ENCODE assay signal across 1 cellular context in the genomic region with DNA sequence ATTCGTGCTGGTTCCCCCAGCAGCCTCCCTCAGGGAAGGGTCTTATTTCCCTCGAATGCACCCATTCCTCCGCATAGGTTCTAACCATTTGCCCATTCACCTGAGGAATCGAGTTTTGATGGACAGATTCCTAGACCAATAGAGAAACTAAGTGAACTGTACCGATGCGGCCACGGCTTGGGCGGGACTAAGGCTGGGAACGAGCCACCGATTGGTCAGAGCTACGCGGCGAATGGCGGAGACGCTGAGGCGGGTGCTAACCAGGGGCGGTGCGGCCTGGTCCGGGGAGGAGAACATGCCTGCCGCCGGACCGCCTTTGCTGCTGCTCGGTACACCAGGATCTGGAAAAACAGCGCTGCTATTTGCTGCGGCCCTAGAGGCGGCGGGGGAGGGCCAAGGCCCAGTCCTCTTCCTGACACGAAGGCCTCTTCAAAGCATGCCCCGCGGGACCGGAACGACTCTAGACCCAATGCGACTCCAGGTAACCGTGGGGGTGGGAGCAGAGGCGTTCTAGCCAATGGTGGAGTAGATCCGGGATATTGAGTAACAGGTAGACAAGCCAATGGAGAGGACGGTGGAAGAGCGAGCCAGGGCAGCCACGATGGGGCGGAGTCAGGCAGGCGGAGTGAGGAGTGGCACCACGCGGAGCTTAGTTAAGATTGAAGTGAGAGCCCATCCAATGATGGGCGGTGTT.
TF ChIP-seq lines count a peak whose summit lies in the region.

A gene with protein sequence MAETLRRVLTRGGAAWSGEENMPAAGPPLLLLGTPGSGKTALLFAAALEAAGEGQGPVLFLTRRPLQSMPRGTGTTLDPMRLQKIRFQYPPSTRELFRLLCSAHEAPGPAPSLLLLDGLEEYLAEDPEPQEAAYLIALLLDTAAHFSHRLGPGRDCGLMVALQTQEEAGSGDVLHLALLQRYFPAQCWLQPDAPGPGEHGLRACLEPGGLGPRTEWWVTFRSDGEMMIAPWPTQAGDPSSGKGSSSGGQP (plus strand): TSS at position 218 of the 694 bp plus-strand sequence. CDS start 15 bp downstream, at position 233.

TF ChIP-seq in HepG2, 621 proteins besides CTCF, POLR2A, EP300 and RAD21 (continued from another document and continues in another):
- TF ChIP-seq ZSCAN22 (CRISPR knock-in tag; IDR thresholded peaks at IDR 0.05) = no peak
- TF ChIP-seq KDM4B (CRISPR knock-in tag; IDR thresholded peaks at IDR 0.05) = 0 out of 2 replicates have a peak, but pooled peaks have one; percentile 0
- peak; percentile 79 for TF ChIP-seq NR2C2 (CRISPR knock-in tag; IDR thresholded peaks at IDR 0.05; ENCODE audit: borderline replicate concordance)
- TF ChIP-seq NFE2L1 (CRISPR knock-in tag; IDR thresholded peaks at IDR 0.05; ENCODE audit: borderline replicate concordance) = no peak
- TF ChIP-seq ZFP41 (CRISPR knock-in tag; IDR thresholded peaks at IDR 0.05; ENCODE audit: borderline replicate concordance) = no peak
- TF ChIP-seq, protein P1, sequence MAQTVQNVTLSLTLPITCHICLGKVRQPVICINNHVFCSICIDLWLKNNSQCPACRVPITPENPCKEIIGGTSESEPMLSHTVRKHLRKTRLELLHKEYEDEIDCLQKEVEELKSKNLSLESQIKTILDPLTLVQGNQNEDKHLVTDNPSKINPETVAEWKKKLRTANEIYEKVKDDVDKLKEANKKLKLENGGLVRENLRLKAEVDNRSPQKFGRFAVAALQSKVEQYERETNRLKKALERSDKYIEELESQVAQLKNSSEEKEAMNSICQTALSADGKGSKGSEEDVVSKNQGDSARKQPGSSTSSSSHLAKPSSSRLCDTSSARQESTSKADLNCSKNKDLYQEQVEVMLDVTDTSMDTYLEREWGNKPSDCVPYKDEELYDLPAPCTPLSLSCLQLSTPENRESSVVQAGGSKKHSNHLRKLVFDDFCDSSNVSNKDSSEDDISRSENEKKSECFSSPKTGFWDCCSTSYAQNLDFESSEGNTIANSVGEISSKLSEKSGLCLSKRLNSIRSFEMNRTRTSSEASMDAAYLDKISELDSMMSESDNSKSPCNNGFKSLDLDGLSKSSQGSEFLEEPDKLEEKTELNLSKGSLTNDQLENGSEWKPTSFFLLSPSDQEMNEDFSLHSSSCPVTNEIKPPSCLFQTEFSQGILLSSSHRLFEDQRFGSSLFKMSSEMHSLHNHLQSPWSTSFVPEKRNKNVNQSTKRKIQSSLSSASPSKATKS (CRISPR knock-in tag; IDR thresholded peaks at IDR 0.05) = no peak
- TF ChIP-seq ZC3H13 (CRISPR knock-in tag; IDR thresholded peaks at IDR 0.05) = peak; percentile 88; the same call in 1 of the 2 replicates
- TF ChIP-seq TEAD2 (CRISPR knock-in tag; IDR thresholded peaks at IDR 0.05) = no peak
- no peak for TF ChIP-seq ZNF761 (CRISPR knock-in tag; conservative IDR thresholded peaks at IDR 0.05)
- TF ChIP-seq MXI1 (IDR thresholded peaks at IDR 0.05; ENCODE audit: borderline replicate concordance, low read depth, low read length) = peak; percentile 58; the same call in 1 of the 3 replicates
- no peak for TF ChIP-seq GATA4 (IDR thresholded peaks at IDR 0.05; ENCODE audit: borderline replicate concordance, low read depth)
- no peak for TF ChIP-seq NONO (IDR thresholded peaks at IDR 0.05)
- peak; percentile 82 for TF ChIP-seq NONO (CRISPR knock-in tag; conservative IDR thresholded peaks at IDR 0.05)
- TF ChIP-seq, protein P2, sequence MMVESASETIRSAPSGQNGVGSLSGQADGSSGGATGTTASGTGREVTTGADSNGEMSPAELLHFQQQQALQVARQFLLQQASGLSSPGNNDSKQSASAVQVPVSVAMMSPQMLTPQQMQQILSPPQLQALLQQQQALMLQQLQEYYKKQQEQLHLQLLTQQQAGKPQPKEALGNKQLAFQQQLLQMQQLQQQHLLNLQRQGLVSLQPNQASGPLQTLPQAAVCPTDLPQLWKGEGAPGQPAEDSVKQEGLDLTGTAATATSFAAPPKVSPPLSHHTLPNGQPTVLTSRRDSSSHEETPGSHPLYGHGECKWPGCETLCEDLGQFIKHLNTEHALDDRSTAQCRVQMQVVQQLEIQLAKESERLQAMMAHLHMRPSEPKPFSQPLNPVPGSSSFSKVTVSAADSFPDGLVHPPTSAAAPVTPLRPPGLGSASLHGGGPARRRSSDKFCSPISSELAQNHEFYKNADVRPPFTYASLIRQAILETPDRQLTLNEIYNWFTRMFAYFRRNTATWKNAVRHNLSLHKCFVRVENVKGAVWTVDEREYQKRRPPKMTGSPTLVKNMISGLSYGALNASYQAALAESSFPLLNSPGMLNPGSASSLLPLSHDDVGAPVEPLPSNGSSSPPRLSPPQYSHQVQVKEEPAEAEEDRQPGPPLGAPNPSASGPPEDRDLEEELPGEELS (CRISPR knock-in tag; IDR thresholded peaks at IDR 0.05) = peak; percentile 24; the same call in 1 of the 2 replicates
- no peak for TF ChIP-seq ZNF777 (CRISPR knock-in tag; IDR thresholded peaks at IDR 0.05)
- TF ChIP-seq, protein P3, sequence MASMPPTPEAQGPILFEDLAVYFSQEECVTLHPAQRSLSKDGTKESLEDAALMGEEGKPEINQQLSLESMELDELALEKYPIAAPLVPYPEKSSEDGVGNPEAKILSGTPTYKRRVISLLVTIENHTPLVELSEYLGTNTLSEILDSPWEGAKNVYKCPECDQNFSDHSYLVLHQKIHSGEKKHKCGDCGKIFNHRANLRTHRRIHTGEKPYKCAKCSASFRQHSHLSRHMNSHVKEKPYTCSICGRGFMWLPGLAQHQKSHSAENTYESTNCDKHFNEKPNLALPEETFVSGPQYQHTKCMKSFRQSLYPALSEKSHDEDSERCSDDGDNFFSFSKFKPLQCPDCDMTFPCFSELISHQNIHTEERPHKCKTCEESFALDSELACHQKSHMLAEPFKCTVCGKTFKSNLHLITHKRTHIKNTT (CRISPR knock-in tag; IDR thresholded peaks at IDR 0.05) = no peak
- no peak for TF ChIP-seq SNRNP70 (IDR thresholded peaks at IDR 0.05; ENCODE audit: low read depth, low read length)
- TF ChIP-seq MXD4 (CRISPR knock-in tag; IDR thresholded peaks at IDR 0.05) = peak; percentile 81; the same call in 1 of the 2 replicates
- TF ChIP-seq, protein P4, sequence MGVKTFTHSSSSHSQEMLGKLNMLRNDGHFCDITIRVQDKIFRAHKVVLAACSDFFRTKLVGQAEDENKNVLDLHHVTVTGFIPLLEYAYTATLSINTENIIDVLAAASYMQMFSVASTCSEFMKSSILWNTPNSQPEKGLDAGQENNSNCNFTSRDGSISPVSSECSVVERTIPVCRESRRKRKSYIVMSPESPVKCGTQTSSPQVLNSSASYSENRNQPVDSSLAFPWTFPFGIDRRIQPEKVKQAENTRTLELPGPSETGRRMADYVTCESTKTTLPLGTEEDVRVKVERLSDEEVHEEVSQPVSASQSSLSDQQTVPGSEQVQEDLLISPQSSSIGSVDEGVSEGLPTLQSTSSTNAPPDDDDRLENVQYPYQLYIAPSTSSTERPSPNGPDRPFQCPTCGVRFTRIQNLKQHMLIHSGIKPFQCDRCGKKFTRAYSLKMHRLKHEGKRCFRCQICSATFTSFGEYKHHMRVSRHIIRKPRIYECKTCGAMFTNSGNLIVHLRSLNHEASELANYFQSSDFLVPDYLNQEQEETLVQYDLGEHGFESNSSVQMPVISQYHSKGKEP (CRISPR knock-in tag; IDR thresholded peaks at IDR 0.05) = no peak
- no peak for TF ChIP-seq TP53 (CRISPR knock-in tag; conservative IDR thresholded peaks at IDR 0.05)
- TF ChIP-seq TBX3 (IDR thresholded peaks at IDR 0.05; ENCODE audit: borderline replicate concordance) = peak; percentile 68; the same call in 1 of the 2 replicates
- peak; percentile 50 for TF ChIP-seq HNRNPLL (IDR thresholded peaks at IDR 0.05; ENCODE audit: low read depth, low read length, poor library complexity, severe bottlenecking)
- TF ChIP-seq AHR (CRISPR knock-in tag; IDR thresholded peaks at IDR 0.05) = peak; percentile 37; the same call in 1 of the 2 replicates
- TF ChIP-seq REPIN1 (CRISPR knock-in tag; IDR thresholded peaks at IDR 0.05; ENCODE audit: borderline replicate concordance, low read depth) = no peak
- TF ChIP-seq, protein P5, sequence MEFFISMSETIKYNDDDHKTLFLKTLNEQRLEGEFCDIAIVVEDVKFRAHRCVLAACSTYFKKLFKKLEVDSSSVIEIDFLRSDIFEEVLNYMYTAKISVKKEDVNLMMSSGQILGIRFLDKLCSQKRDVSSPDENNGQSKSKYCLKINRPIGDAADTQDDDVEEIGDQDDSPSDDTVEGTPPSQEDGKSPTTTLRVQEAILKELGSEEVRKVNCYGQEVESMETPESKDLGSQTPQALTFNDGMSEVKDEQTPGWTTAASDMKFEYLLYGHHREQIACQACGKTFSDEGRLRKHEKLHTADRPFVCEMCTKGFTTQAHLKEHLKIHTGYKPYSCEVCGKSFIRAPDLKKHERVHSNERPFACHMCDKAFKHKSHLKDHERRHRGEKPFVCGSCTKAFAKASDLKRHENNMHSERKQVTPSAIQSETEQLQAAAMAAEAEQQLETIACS (CRISPR knock-in tag; IDR thresholded peaks at IDR 0.05) = no peak
- TF ChIP-seq, protein P6, sequence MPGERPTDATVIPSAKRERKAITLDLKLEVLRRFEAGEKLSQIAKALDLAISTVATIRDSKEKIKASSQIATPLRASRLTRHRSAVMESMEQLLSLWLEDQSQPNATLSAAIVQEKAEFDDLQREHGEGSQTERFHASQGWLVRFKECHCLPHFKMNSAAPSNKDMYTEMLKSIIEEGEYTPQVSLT (CRISPR knock-in tag; IDR thresholded peaks at IDR 0.05; ENCODE audit: borderline replicate concordance, low read depth) = no peak
- TF ChIP-seq KAT7 (CRISPR knock-in tag; IDR thresholded peaks at IDR 0.05; ENCODE audit: borderline replicate concordance) = no peak
- no peak for TF ChIP-seq KDM6A (CRISPR knock-in tag; IDR thresholded peaks at IDR 0.05; ENCODE audit: low read depth)
- no peak for TF ChIP-seq TAF15 (IDR thresholded peaks at IDR 0.05; ENCODE audit: low read depth, low read length, poor library complexity, severe bottlenecking)
- TF ChIP-seq, protein P7, sequence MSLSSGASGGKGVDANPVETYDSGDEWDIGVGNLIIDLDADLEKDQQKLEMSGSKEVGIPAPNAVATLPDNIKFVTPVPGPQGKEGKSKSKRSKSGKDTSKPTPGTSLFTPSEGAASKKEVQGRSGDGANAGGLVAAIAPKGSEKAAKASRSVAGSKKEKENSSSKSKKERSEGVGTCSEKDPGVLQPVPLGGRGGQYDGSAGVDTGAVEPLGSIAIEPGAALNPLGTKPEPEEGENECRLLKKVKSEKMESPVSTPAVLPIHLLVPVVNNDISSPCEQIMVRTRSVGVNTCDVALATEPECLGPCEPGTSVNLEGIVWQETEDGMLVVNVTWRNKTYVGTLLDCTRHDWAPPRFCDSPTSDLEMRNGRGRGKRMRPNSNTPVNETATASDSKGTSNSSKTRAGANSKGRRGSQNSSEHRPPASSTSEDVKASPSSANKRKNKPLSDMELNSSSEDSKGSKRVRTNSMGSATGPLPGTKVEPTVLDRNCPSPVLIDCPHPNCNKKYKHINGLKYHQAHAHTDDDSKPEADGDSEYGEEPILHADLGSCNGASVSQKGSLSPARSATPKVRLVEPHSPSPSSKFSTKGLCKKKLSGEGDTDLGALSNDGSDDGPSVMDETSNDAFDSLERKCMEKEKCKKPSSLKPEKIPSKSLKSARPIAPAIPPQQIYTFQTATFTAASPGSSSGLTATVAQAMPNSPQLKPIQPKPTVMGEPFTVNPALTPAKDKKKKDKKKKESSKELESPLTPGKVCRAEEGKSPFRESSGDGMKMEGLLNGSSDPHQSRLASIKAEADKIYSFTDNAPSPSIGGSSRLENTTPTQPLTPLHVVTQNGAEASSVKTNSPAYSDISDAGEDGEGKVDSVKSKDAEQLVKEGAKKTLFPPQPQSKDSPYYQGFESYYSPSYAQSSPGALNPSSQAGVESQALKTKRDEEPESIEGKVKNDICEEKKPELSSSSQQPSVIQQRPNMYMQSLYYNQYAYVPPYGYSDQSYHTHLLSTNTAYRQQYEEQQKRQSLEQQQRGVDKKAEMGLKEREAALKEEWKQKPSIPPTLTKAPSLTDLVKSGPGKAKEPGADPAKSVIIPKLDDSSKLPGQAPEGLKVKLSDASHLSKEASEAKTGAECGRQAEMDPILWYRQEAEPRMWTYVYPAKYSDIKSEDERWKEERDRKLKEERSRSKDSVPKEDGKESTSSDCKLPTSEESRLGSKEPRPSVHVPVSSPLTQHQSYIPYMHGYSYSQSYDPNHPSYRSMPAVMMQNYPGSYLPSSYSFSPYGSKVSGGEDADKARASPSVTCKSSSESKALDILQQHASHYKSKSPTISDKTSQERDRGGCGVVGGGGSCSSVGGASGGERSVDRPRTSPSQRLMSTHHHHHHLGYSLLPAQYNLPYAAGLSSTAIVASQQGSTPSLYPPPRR (CRISPR knock-in tag; IDR thresholded peaks at IDR 0.05; ENCODE audit: borderline replicate concordance) = no peak
- TF ChIP-seq HOXA5 (CRISPR knock-in tag; IDR thresholded peaks at IDR 0.05) = 0 out of 2 replicates have a peak, but pooled peaks have one; percentile 53
- TF ChIP-seq MEIS1 (CRISPR knock-in tag; IDR thresholded peaks at IDR 0.05; ENCODE audit: borderline replicate concordance) = peak; percentile 88
- no peak for TF ChIP-seq ZNF775 (CRISPR knock-in tag; IDR thresholded peaks at IDR 0.05; ENCODE audit: borderline replicate concordance)
- no peak for TF ChIP-seq RFXAP (CRISPR knock-in tag; IDR thresholded peaks at IDR 0.05; ENCODE audit: borderline replicate concordance)
- TF ChIP-seq RBM22 (optimal IDR thresholded peaks at IDR 0.05; ENCODE audit: low read length) = no peak
- TF ChIP-seq ZNF768 (CRISPR knock-in tag; IDR thresholded peaks at IDR 0.05) = peak; percentile 68; the same call in 1 of the 2 replicates
- TF ChIP-seq, protein P8, sequence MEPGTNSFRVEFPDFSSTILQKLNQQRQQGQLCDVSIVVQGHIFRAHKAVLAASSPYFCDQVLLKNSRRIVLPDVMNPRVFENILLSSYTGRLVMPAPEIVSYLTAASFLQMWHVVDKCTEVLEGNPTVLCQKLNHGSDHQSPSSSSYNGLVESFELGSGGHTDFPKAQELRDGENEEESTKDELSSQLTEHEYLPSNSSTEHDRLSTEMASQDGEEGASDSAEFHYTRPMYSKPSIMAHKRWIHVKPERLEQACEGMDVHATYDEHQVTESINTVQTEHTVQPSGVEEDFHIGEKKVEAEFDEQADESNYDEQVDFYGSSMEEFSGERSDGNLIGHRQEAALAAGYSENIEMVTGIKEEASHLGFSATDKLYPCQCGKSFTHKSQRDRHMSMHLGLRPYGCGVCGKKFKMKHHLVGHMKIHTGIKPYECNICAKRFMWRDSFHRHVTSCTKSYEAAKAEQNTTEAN (CRISPR knock-in tag; conservative IDR thresholded peaks at IDR 0.05) = 0 out of 2 replicates have a peak, but pooled peaks have one; percentile 30
- peak; percentile 57 for TF ChIP-seq SOX5 (CRISPR knock-in tag; IDR thresholded peaks at IDR 0.05; ENCODE audit: borderline replicate concordance)
- no peak for TF ChIP-seq HOXA7 (CRISPR knock-in tag; IDR thresholded peaks at IDR 0.05)
- no peak for TF ChIP-seq ZNF674 (CRISPR knock-in tag; IDR thresholded peaks at IDR 0.05; ENCODE audit: low read depth)
- TF ChIP-seq, protein P9, sequence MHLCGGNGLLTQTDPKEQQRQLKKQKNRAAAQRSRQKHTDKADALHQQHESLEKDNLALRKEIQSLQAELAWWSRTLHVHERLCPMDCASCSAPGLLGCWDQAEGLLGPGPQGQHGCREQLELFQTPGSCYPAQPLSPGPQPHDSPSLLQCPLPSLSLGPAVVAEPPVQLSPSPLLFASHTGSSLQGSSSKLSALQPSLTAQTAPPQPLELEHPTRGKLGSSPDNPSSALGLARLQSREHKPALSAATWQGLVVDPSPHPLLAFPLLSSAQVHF (CRISPR knock-in tag; IDR thresholded peaks at IDR 0.05) = no peak
- TF ChIP-seq TAF1 (CRISPR knock-in tag; IDR thresholded peaks at IDR 0.05) = peak; percentile 87
- TF ChIP-seq, protein P10, sequence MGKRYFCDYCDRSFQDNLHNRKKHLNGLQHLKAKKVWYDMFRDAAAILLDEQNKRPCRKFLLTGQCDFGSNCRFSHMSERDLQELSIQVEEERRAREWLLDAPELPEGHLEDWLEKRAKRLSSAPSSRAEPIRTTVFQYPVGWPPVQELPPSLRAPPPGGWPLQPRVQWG (CRISPR knock-in tag; IDR thresholded peaks at IDR 0.05; ENCODE audit: borderline replicate concordance, low read depth) = no peak
- 0 out of 2 replicates have a peak, but pooled peaks have one; percentile 51 for TF ChIP-seq ZNF124 (CRISPR knock-in tag; IDR thresholded peaks at IDR 0.05)
- no peak for TF ChIP-seq ZFP82 (CRISPR knock-in tag; IDR thresholded peaks at IDR 0.05; ENCODE audit: borderline replicate concordance)
